Comparison of ENCODE assay signal across 16 cellular contexts in genomic region chr12:846376-846775, GRCh38.
"Had no signal": no experiment of that assay in that cellular context is flagged by ENCODE, and none has a peak within 500 bp of the region (broad histone marks: within the 10 kb centered on the region; RNA-seq: fewer than 3 reads in every experiment).

No MANE protein-coding gene starts in this region.

- ATAC-seq: left ventricle myocardium superior; mucosa of descending colon; naive thymus-derived CD8-positive, alpha-beta T cell had no signal

- H3K9me3 ChIP-seq: ascending aorta, esophagus squamous epithelium, mucosa of descending colon, neutrophil had no signal

- H3K27ac ChIP-seq: ascending aorta, hepatocyte, neutrophil, parathyroid adenoma, WERI-Rb-1 had no signal

- H3K27me3 Mint-ChIP-seq: naive thymus-derived CD8-positive, alpha-beta T cell had no signal

- H3K36me3 ChIP-seq: ascending aorta had no signal

- H3K27me3 ChIP-seq: ascending aorta, esophagus squamous epithelium, hepatocyte, neutrophil had no signal

- H3K4me3 ChIP-seq: ascending aorta, esophagus squamous epithelium, hepatocyte, mucosa of descending colon had no signal

- H3K4me1 ChIP-seq: parathyroid adenoma had no signal

- H3K9ac ChIP-seq: parathyroid adenoma had no signal

- H3K4me3 Mint-ChIP-seq: naive thymus-derived CD8-positive, alpha-beta T cell had no signal

- DNase-seq: activated CD4-positive, alpha-beta T cell treated with anti-CD3 and anti-CD28 coated beads for 1 hour; activated effector memory CD4-positive, alpha-beta T cell treated with Interleukin-2 at 50 U/mL for 16 hours; activated naive CD4-positive, alpha-beta T cell treated with anti-CD3 and anti-CD28 coated beads, Interleukin-2, amount 50 U/mL, for 16 hours; effector CD4-positive, alpha-beta T cell; esophagus squamous epithelium; left ventricle myocardium superior; mucosa of descending colon; naive thymus-derived CD8-positive, alpha-beta T cell; stimulated activated CD8-positive, alpha-beta memory T cell treated with anti-CD3 and anti-CD28 coated beads, Interleukin-4, amount 100 ng/mL, for 48 hours; stimulated activated naive CD4-positive, alpha-beta T cell; T-helper 2 cell; WERI-Rb-1 had no signal
